ENCODE assay signal across 10 cellular contexts in the genomic region with DNA sequence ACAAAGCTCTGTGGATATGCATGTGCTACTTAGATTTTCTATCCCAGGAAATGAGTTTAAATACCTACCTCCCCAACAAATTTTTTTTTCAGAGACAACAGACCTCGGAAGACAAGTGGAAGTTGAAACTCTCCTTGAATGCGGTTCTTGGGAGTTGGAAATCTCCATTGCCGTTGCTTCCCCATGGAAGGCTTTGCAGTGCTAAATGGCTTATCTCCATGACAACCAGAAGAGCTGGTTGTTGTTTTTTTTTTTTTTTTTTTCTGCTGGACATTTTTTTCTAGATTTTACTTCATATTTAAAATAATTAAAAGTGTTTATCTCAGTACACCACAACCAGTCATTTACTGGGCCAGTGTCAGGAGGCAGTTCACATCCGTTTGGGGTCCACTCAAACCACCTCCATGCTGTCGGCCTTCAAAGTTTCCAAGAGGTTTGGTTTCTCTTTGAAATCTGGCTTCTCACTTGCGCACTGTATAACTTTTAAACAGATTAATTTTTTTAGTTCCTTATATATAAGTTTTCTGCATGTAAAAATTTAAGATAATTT.
DNase-seq lines count a peak whose midpoint lies in the region; ATAC-seq, FAIRE-seq and TF ChIP-seq lines count a peak whose summit lies in the region.
"Had no signal": no experiment of that assay in that cellular context is flagged by ENCODE, and none has a peak within 500 bp of the region (broad histone marks: within the 10 kb centered on the region; RNA-seq: fewer than 3 reads in every experiment).

No MANE protein-coding gene starts in this region.

- CTCF ChIA-PET in CD8-positive, alpha-beta T cell (lab: Charles Lee) = interaction anchor here (0.6 to 3.4 kb wide), 5 partner anchors 10 to 470 kb away, joined by 3 to 30 read pairs (median 3); no protein-coding TSS in a partner anchor
- CTCF ChIA-PET in naive thymus-derived CD4-positive, alpha-beta T cell (lab: Charles Lee) = interaction anchor here (0.6 to 1.4 kb wide), 3 partner anchors 8 to 484 kb away, joined by 3 to 5 read pairs (median 4); no protein-coding TSS in a partner anchor

- DNase-seq in CD8-positive, alpha-beta T cell = no peak
- DNase-seq in HL-60 (ENCODE audit: low read depth in 1 of 2, low spot score in 1 of 2) = no peak
- no peak for DNase-seq in activated naive CD4-positive, alpha-beta T cell treated with anti-CD3 and anti-CD28 coated beads, Interleukin-2, amount 50 U/mL, for 72 hours (ENCODE audit: low spot score in 2 of 2)
- no peak for DNase-seq in naive thymus-derived CD4-positive, alpha-beta T cell
- no peak for DNase-seq in germinal center (ENCODE audit: low spot score)
- DNase-seq in GDM1 (lab: John Stamatoyannopoulos, UW) = no peak
- DNase-seq in NCI-H446 treated with DMSO at 0.1 percent for 48 hours (lab: John Stamatoyannopoulos, UW) = no peak
- no peak for DNase-seq in GM19239 (ENCODE audit: insufficient read length, low spot score)
- DNase-seq: gastrocnemius medialis, NCI-H2029 had no signal

- peaks cover 35% of the 10 kb centered on the region for H3K4me1 ChIP-seq in CD8-positive, alpha-beta T cell (ENCODE audit: insufficient read depth, low read length)
- peaks cover 26 to 50% of the 10 kb centered on the region in 2 donors for H3K4me1 ChIP-seq in naive thymus-derived CD4-positive, alpha-beta T cell (ENCODE audit: control insufficient read depth in 2 of 2, insufficient read depth in 2 of 2, low read length in 2 of 2)

- H3K27ac Mint-ChIP-seq in CD8-positive, alpha-beta T cell = peak overlapping the region; percentile 90
- H3K27ac Mint-ChIP-seq in activated naive CD4-positive, alpha-beta T cell treated with anti-CD3 and anti-CD28 coated beads, Interleukin-2, amount 50 U/mL, for 72 hours = peak overlapping the region; percentile 45 to 85
- H3K27ac Mint-ChIP-seq in naive thymus-derived CD4-positive, alpha-beta T cell = peak overlapping the region in 6 of 9 donors; percentile 12 to 95 (median 62)

- intact Hi-C loops in CD8-positive, alpha-beta T cell (cut with DNase I, micrococcal nuclease) = loop anchor here in 1 of 2 experiments (5.0 to 10.0 kb wide), 3 partner anchors 44 to 596 kb away; no protein-coding TSS in a partner anchor
- intact Hi-C loops in naive thymus-derived CD4-positive, alpha-beta T cell (cut with micrococcal nuclease) = loop anchor here (2.0 to 10.0 kb wide), 4 partner anchors 46 to 514 kb away; no protein-coding TSS in a partner anchor

- H3K27ac ChIP-seq in CD8-positive, alpha-beta T cell (ENCODE audit: low read depth, low read length) = peak overlapping the region; percentile 11
- H3K27ac ChIP-seq in HL-60 (replicated peaks) = peak overlapping the region; percentile 85
- H3K27ac ChIP-seq in naive thymus-derived CD4-positive, alpha-beta T cell (ENCODE audit: low read depth, low read length) = no peak overlapping the region
- H3K27ac ChIP-seq: gastrocnemius medialis had no signal

- TF ChIP-seq CTCF in CD8-positive, alpha-beta T cell (IDR thresholded peaks at IDR 0.05) = no peak
- TF ChIP-seq CTCF in HL-60 (IDR thresholded peaks at IDR 0.05; ENCODE audit: insufficient read depth, low read length) = no peak

- H3K4me1 Mint-ChIP-seq in CD8-positive, alpha-beta T cell (ENCODE audit: low read depth) = peaks cover 47% of the 10 kb centered on the region
- H3K4me1 Mint-ChIP-seq in naive thymus-derived CD4-positive, alpha-beta T cell = peaks cover 25 to 46% (median 34%) of the 10 kb centered on the region in 7 donors

- no peaks in the 10 kb centered on the region for H3K36me3 Mint-ChIP-seq in CD8-positive, alpha-beta T cell
- H3K36me3 Mint-ChIP-seq in activated naive CD4-positive, alpha-beta T cell treated with anti-CD3 and anti-CD28 coated beads, Interleukin-2, amount 50 U/mL, for 72 hours = no peaks in the 10 kb centered on the region
- H3K36me3 Mint-ChIP-seq in naive thymus-derived CD4-positive, alpha-beta T cell = peaks cover 0 to 7% (median 0%) of the 10 kb centered on the region in 5 donors

- no peaks in the 10 kb centered on the region for H3K9me3 ChIP-seq in CD8-positive, alpha-beta T cell (ENCODE audit: low read length)
- no peaks in the 10 kb centered on the region for H3K9me3 ChIP-seq in naive thymus-derived CD4-positive, alpha-beta T cell (ENCODE audit: control insufficient read depth in 2 of 3, low read length in 3 of 3)
- H3K9me3 ChIP-seq: gastrocnemius medialis had no signal

- H3K4me3 Mint-ChIP-seq in CD8-positive, alpha-beta T cell = peak overlapping the region; percentile 72
- peak overlapping the region in 9 of 10 donors; percentile 70 to 86 (median 79) for H3K4me3 Mint-ChIP-seq in naive thymus-derived CD4-positive, alpha-beta T cell

- no peak for ATAC-seq in CD8-positive, alpha-beta T cell
- no peak for ATAC-seq in activated naive CD4-positive, alpha-beta T cell treated with anti-CD3 and anti-CD28 coated beads, Interleukin-2, amount 50 U/mL, for 72 hours
- peak; percentile 23 for ATAC-seq in naive thymus-derived CD4-positive, alpha-beta T cell
- ATAC-seq: gastrocnemius medialis had no signal

- FAIRE-seq in GM19239 (lab: Jason Lieb, UNC) = no peak

- POLR2A ChIA-PET in CD8-positive, alpha-beta T cell (lab: Charles Lee) = interaction anchor here (1.0 to 1.4 kb wide), 2 partner anchors 457 to 480 kb away, joined by 3 to 5 read pairs; no protein-coding TSS in a partner anchor
- POLR2A ChIA-PET in naive thymus-derived CD4-positive, alpha-beta T cell (lab: Charles Lee) = interaction anchor here (0.6 kb wide), 1 partner anchor 234 kb away, joined by 3 read pairs; no protein-coding TSS in a partner anchor

- no peaks in the 10 kb centered on the region for H3K27me3 ChIP-seq in CD8-positive, alpha-beta T cell (ENCODE audit: insufficient read depth, low read length)
- no peaks in the 10 kb centered on the region for H3K27me3 ChIP-seq in HL-60 (ENCODE audit: insufficient read depth, poor library complexity, severe bottlenecking)
- no peaks in the 10 kb centered on the region for H3K27me3 ChIP-seq in naive thymus-derived CD4-positive, alpha-beta T cell (ENCODE audit: control insufficient read depth in 2 of 2, insufficient read depth in 2 of 2, low read length in 2 of 2)

- peaks cover 10% of the 10 kb centered on the region for H3K27me3 Mint-ChIP-seq in CD8-positive, alpha-beta T cell (ENCODE audit: low read depth)
- H3K27me3 Mint-ChIP-seq in naive thymus-derived CD4-positive, alpha-beta T cell = peaks cover 0 to 10% (median 4%) of the 10 kb centered on the region in 5 donors

- no peaks in the 10 kb centered on the region for H3K36me3 ChIP-seq in CD8-positive, alpha-beta T cell (ENCODE audit: insufficient read depth, low read length)
- H3K36me3 ChIP-seq in naive thymus-derived CD4-positive, alpha-beta T cell (ENCODE audit: control insufficient read depth in 2 of 3, insufficient read depth in 3 of 3, low read length in 3 of 3) = no peaks in the 10 kb centered on the region
- H3K36me3 ChIP-seq: gastrocnemius medialis had no signal

- peak overlapping the region; percentile 22 for H3K4me3 ChIP-seq in CD8-positive, alpha-beta T cell (ENCODE audit: low read depth, low read length)
- H3K4me3 ChIP-seq in HL-60 (replicated peaks; ENCODE audit: insufficient read depth, low read length) = no peak overlapping the region
- H3K4me3 ChIP-seq in naive thymus-derived CD4-positive, alpha-beta T cell (ENCODE audit: low read length) = peak overlapping the region; percentile 39
- H3K4me3 ChIP-seq: gastrocnemius medialis had no signal

- no peaks in the 10 kb centered on the region for H3K9me3 Mint-ChIP-seq in CD8-positive, alpha-beta T cell
- peaks cover 0 to 13% of the 10 kb centered on the region in 2 donors for H3K9me3 Mint-ChIP-seq in activated naive CD4-positive, alpha-beta T cell treated with anti-CD3 and anti-CD28 coated beads, Interleukin-2, amount 50 U/mL, for 72 hours
- no peaks in the 10 kb centered on the region for H3K9me3 Mint-ChIP-seq in naive thymus-derived CD4-positive, alpha-beta T cell
